ENCODE assay signal across 19 cellular contexts in the genomic region with DNA sequence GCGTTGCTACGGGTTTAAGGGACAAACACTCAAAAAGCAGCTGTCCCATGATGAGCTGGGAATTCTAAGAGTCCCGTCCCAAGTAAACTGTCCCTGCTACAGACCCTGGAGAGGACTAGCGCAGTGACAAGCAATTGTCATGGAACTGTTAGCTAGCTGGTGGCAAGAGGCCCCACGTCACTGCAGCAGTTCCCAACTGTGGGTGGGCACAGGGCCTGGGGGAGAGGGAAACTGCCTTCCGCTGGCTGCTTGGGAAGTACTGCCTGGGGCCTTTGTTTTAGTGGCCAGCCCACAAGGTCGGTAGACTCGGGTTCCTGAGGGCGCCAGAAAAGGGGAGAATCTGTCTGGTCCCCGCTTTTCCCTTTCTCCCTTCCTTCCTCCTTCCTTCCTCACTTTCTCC.
DNase-seq lines count a peak whose midpoint lies in the region; ATAC-seq and TF ChIP-seq lines count a peak whose summit lies in the region.
"Had no signal": no experiment of that assay in that cellular context is flagged by ENCODE, and none has a peak within 500 bp of the region (broad histone marks: within the 10 kb centered on the region; RNA-seq: fewer than 3 reads in every experiment).

No MANE protein-coding gene starts in this region.

- intact Hi-C loops in upper lobe of right lung (cut with DNase I) (no loop called here), gastrocnemius medialis (cut with DNase I; ENCODE audit: low total_unique reads) (no loop called here)

- no peaks in the 10 kb centered on the region for H3K9me3 Mint-ChIP-seq in GM23338

- H4K20me1 ChIP-seq in GM23338 (replicated peaks; ENCODE audit: insufficient read depth): no peaks in the 10 kb centered on the region

- TF ChIP-seq CTCF in GM23338 (conservative IDR thresholded peaks at IDR 0.05; ENCODE audit: low read depth in 2 of 2): no peak
- no peak for TF ChIP-seq CTCF in upper lobe of right lung (IDR thresholded peaks at IDR 0.05)
- no peak for TF ChIP-seq CTCF in gastrocnemius medialis (IDR thresholded peaks at IDR 0.05 in 4 of 5, conservative IDR thresholded peaks at IDR 0.05 in 1 of 5)

- H3K4me1 Mint-ChIP-seq in GM23338: peaks cover 12% of the 10 kb centered on the region
- H3K4me1 Mint-ChIP-seq: B cell had no signal

- no peak overlapping the region for H3K4me3 Mint-ChIP-seq in GM23338
- H3K4me3 Mint-ChIP-seq: B cell had no signal

- H3K4me1 ChIP-seq in GM23338 (ENCODE audit: insufficient read depth) (0 out of 2 replicates have a peak, but pooled peaks cover 2% of the 10 kb centered on the region), upper lobe of right lung (no peaks in the 10 kb centered on the region), gastrocnemius medialis (no peaks in the 10 kb centered on the region)

- H3K27me3 ChIP-seq in GM23338 (ENCODE audit: insufficient read depth) (no peaks in the 10 kb centered on the region), upper lobe of right lung (no peaks in the 10 kb centered on the region), gastrocnemius medialis (peaks cover 0 to 3% (median 0%) of the 10 kb centered on the region in 3 donors)

- DNase-seq in GM23338 (ENCODE audit: low spot score): no peak
- peak; percentile 63 for DNase-seq in ecto neural progenitor cell (ENCODE audit: low spot score)
- peak; percentile 50 for DNase-seq in left kidney (ENCODE audit: low read depth, low spot score)
- DNase-seq in retina: peak; percentile 42
- DNase-seq in upper lobe of right lung: no peak
- DNase-seq in gastrocnemius medialis: no peak
- DNase-seq in OCI-M1 (lab: John Stamatoyannopoulos, UW): no peak
- DNase-seq: EL, HCEC 1CT, KBM-7, MM.1S, NCI-H1048, NCI-H1417 treated with DMSO at 0.1 percent for 48 hours, NCI-H187 treated with DMSO at 0.1 percent for 48 hours, NCI-H2107, NCI-H446 treated with DMSO at 0.1 percent for 48 hours, NCI-H748 treated with DMSO at 0.1 percent for 48 hours had no signal

- no peaks in the 10 kb centered on the region for H3K9me2 ChIP-seq in GM23338 (ENCODE audit: insufficient read depth)

- no peak for TF ChIP-seq POLR2A in gastrocnemius medialis (IDR thresholded peaks at IDR 0.05)

- no peak overlapping the region for H3K4me3 ChIP-seq in GM23338
- no peak overlapping the region for H3K4me3 ChIP-seq in upper lobe of right lung
- H3K4me3 ChIP-seq in gastrocnemius medialis: no peak overlapping the region
- H3K4me3 ChIP-seq: SJSA1 had no signal

- no peaks in the 10 kb centered on the region for H3K36me3 Mint-ChIP-seq in GM23338 (ENCODE audit: low read depth)

- no peak; the same call in 2 of the 3 replicates for ATAC-seq in GM23338
- ATAC-seq in upper lobe of right lung: no peak
- no peak for ATAC-seq in gastrocnemius medialis

- no peak overlapping the region for H3K27ac ChIP-seq in GM23338 (ENCODE audit: low read depth)
- no peak overlapping the region for H3K27ac ChIP-seq in upper lobe of right lung
- H3K27ac ChIP-seq in gastrocnemius medialis: no peak overlapping the region
- H3K27ac ChIP-seq: SJSA1 had no signal

- peak overlapping the region; percentile 12; the same call in 1 of the 2 replicates for H3K27ac Mint-ChIP-seq in GM23338
- H3K27ac Mint-ChIP-seq: B cell had no signal

- H3K9me3 ChIP-seq in upper lobe of right lung (no peaks in the 10 kb centered on the region), gastrocnemius medialis (no peaks in the 10 kb centered on the region)
- H3K9me3 ChIP-seq: SJSA1 had no signal

- no peak overlapping the region for H3K4me2 ChIP-seq in GM23338

- in situ Hi-C loops in gastrocnemius medialis (cut with MboI; ENCODE audit: low sequenced_read_pairs in 4 of 4): loop anchor here in 1 of 4 donors (25.0 kb wide), 1 partner anchor 163 kb away; the partner anchor contains the start of gene EPHB2

- no peak overlapping the region for H2AFZ ChIP-seq in GM23338

- no peaks in the 10 kb centered on the region for H3K79me2 ChIP-seq in GM23338 (replicated peaks; ENCODE audit: insufficient read depth)

- no peaks in the 10 kb centered on the region for H3K36me3 ChIP-seq in GM23338 (ENCODE audit: insufficient read depth)
- H3K36me3 ChIP-seq in upper lobe of right lung: no peaks in the 10 kb centered on the region
- no peaks in the 10 kb centered on the region for H3K36me3 ChIP-seq in gastrocnemius medialis
- H3K36me3 ChIP-seq: SJSA1 had no signal

- peaks cover 10% of the 10 kb centered on the region for H3K27me3 Mint-ChIP-seq in GM23338 (ENCODE audit: insufficient read depth, low read depth, poor library complexity)

- H3F3A ChIP-seq in GM23338 (replicated peaks; ENCODE audit: low read depth): no peaks in the 10 kb centered on the region

TF ChIP-seq in GM23338, 12 proteins besides CTCF, POLR2A, EP300 and RAD21 (continues in another document):
- TF ChIP-seq JUNB (IDR thresholded peaks at IDR 0.05; ENCODE audit: unreplicated experiment) (no peak), EZH2phosphoT487 (IDR thresholded peaks at IDR 0.05; ENCODE audit: unreplicated experiment) (no peak), ZNF462 (CRISPR knock-in tag; IDR thresholded peaks at IDR 0.05) (no peak), NANOG (IDR thresholded peaks at IDR 0.05; ENCODE audit: borderline replicate concordance) (no peak), EZH2 (IDR thresholded peaks at IDR 0.05; ENCODE audit: low read depth, unreplicated experiment) (no peak)
- TF ChIP-seq, protein P1, sequence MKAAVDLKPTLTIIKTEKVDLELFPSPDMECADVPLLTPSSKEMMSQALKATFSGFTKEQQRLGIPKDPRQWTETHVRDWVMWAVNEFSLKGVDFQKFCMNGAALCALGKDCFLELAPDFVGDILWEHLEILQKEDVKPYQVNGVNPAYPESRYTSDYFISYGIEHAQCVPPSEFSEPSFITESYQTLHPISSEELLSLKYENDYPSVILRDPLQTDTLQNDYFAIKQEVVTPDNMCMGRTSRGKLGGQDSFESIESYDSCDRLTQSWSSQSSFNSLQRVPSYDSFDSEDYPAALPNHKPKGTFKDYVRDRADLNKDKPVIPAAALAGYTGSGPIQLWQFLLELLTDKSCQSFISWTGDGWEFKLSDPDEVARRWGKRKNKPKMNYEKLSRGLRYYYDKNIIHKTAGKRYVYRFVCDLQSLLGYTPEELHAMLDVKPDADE (IDR thresholded peaks at IDR 0.05): no peak

Comparison
In these comparisons a context has a peak if more than half of its experiments do, and no peak if none do; other contexts are left out.
1. DNase-seq: peak in ecto neural progenitor cell (single experiment), left kidney (single experiment) and retina (single experiment); none in GM23338 (single experiment), upper lobe of right lung (single experiment), gastrocnemius medialis (0 of 2) and OCI-M1 (single experiment).